Comparison of ENCODE assay signal across 16 cellular contexts in genomic region chr7:4286281-4286680, GRCh38.
"Had no signal": no experiment of that assay in that cellular context is flagged by ENCODE, and none has a peak within 500 bp of the region (broad histone marks: within the 10 kb centered on the region; RNA-seq: fewer than 3 reads in every experiment).

No MANE protein-coding gene starts in this region.

- H3K9me3 ChIP-seq: ovary had no signal

- H3K4me3 Mint-ChIP-seq: activated CD8-positive, alpha-beta T cell treated with anti-CD3 and anti-CD28 coated beads, Interleukin-2, amount 10 ng/mL, durations not matched to agents 7 days and 5 days; activated naive CD8-positive, alpha-beta T cell treated with anti-CD3 and anti-CD28 coated beads, Interleukin-2, amount 50 U/mL, for 24 hours; neural crest cell had no signal

- H3K4me1 ChIP-seq: gastroesophageal sphincter had no signal

- DNase-seq: activated CD4-positive, alpha-beta T cell treated with anti-CD3 and anti-CD28 coated beads for 4 hours; activated CD8-positive, alpha-beta memory T cell treated with anti-CD3 and anti-CD28 coated beads, Interleukin-2, amount 50 U/mL, for 48 hours; activated CD8-positive, alpha-beta T cell treated with anti-CD3 and anti-CD28 coated beads, Interleukin-2, amount 10 ng/mL, durations not matched to agents 7 days and 5 days; activated naive CD4-positive, alpha-beta T cell treated with Interleukin-2 at 50 U/mL for 16 hours; activated naive CD8-positive, alpha-beta T cell treated with anti-CD3 and anti-CD28 coated beads, Interleukin-2, amount 50 U/mL, for 24 hours; effector CD4-positive, alpha-beta T cell; ovary; stimulated activated CD4-positive, alpha-beta T cell treated with anti-CD3 and anti-CD28 coated beads, Interleukin-12 subunit alpha, Interleukin-12 subunit beta, amount 100 ng/mL, for 4 hours; stimulated activated naive CD4-positive, alpha-beta T cell; substantia nigra; T-helper 9 cell; trophoblast cell had no signal

- H3K4me3 ChIP-seq: cardiac muscle cell, gastroesophageal sphincter, ovary had no signal

- H3K36me3 ChIP-seq: cardiac muscle cell, gastroesophageal sphincter, ovary had no signal

- H3K27me3 ChIP-seq: cardiac muscle cell, ovary had no signal

- H3K4me1 Mint-ChIP-seq: activated naive CD8-positive, alpha-beta T cell treated with anti-CD3 and anti-CD28 coated beads, Interleukin-2, amount 50 U/mL, for 24 hours; neural crest cell had no signal

- H3K27ac ChIP-seq: cardiac muscle cell, epithelial cell of prostate, gastroesophageal sphincter, ovary had no signal

- H3K27ac Mint-ChIP-seq: activated CD8-positive, alpha-beta T cell treated with anti-CD3 and anti-CD28 coated beads, Interleukin-2, amount 10 ng/mL, durations not matched to agents 7 days and 5 days; activated naive CD8-positive, alpha-beta T cell treated with anti-CD3 and anti-CD28 coated beads, Interleukin-2, amount 50 U/mL, for 24 hours had no signal
